22 cellular contexts compared by ENCODE assay signal in the genomic region with DNA sequence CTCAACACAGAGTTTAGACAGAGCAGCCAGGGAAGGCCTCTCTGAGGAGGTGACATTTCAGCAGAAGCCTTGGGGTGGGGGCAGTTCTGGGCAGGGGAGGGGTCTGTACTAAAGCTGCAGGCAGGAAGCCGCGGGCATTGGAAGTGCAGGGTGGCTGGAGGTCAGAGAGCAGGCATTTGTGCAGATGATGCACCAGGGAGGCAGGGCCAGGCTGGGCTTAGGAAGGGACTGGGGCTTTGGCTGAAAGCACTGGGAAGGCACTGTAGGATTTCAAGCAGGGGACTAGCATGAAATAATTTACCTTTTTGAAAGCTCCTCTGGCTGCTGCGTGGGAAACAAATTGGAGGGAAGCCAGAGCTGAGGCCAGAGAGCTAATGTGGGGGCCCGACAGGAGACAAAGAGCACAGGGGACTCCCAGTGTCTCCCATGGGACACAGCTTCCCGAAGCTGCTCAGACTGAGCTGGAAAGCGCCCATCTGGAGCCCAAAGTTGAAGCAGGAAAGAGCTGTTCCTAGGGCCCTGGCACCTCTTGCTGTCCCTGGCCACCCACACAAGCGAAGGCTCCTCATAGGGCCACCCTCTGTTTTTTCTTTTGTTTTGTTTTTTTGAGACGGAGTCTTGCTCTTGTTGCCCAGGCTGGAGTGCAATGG. TPM values are rescaled to one million over a fixed set of nuclear protein-coding genes. Genes with fewer than 3 reads are reported as not detected.
A peak's percentile ranks its signal among the peaks of the same experiment; 100 is the strongest.
DNase-seq lines count a peak whose midpoint lies in the region; ATAC-seq and TF ChIP-seq lines count a peak whose summit lies in the region.
"Had no signal": no experiment of that assay in that cellular context is flagged by ENCODE, and none has a peak within 500 bp of the region (broad histone marks: within the 10 kb centered on the region; RNA-seq: fewer than 3 reads in every experiment).

No MANE protein-coding gene starts in this region.

- ATAC-seq in right cardiac atrium, result no peak
- no peak for ATAC-seq in heart left ventricle
- peak; percentile 64 for ATAC-seq in IMR-90 (ENCODE audit: low read depth)
- ATAC-seq in GM23338, result no peak
- ATAC-seq: left ventricle myocardium superior; natural killer cell treated with Interleukin-12 subunit alpha and Interleukin-12 subunit beta and Interleukin-15 and Interleukin-18, amount 100 ng/mL, for 72 hours had no signal

- H3K9me3 ChIP-seq in right cardiac atrium (ENCODE audit: control insufficient read depth, low read length) (no peaks in the 10 kb centered on the region), heart left ventricle (no peaks in the 10 kb centered on the region), IMR-90 (ENCODE audit: control insufficient read depth, insufficient read depth, low read length) (no peaks in the 10 kb centered on the region)
- H3K9me3 ChIP-seq: testis, vagina had no signal

- TF ChIP-seq POLR2A in heart left ventricle (IDR thresholded peaks at IDR 0.05), result no peak
- no peak for TF ChIP-seq POLR2A in IMR-90 (IDR thresholded peaks at IDR 0.05; ENCODE audit: low read depth, low read length)

- POLR2A ChIA-PET in IMR-90 (lab: Charles Lee; ENCODE audit: unreplicated experiment), result no interaction called here

- no peak overlapping the region for H2AK9ac ChIP-seq in IMR-90 (replicated peaks; ENCODE audit: low read depth, low read length, poor library complexity)

- H3K9me3 Mint-ChIP-seq in brain, result no peaks in the 10 kb centered on the region
- H3K9me3 Mint-ChIP-seq in GM23338, result peaks cover 4% of the 10 kb centered on the region; the same call in 2 of the 3 replicates
- H3K9me3 Mint-ChIP-seq: activated naive CD4-positive, alpha-beta T cell treated with anti-CD3 and anti-CD28 coated beads, Interleukin-2, amount 50 U/mL, for 24 hours; activated T-helper 1 cell treated with anti-CD3 and anti-CD28 coated beads, Interleukin-12 subunit alpha, Interleukin-12 subunit beta, Interleukin-2, Interleukin-4 antibody, amounts not matched to agents 30 ng/mL and 10 ng/mL and 1 ng/mL, durations not matched to agents 14 hours and 24 hours and 36 hours; immature natural killer cell; natural killer cell treated with Interleukin-12 subunit alpha and Interleukin-12 subunit beta and Interleukin-15 and Interleukin-18, amount 100 ng/mL, for 72 hours had no signal

- H2BK15ac ChIP-seq in IMR-90 (ENCODE audit: low read depth, low read length), result no peak overlapping the region

- H3K27ac ChIP-seq in right cardiac atrium (ENCODE audit: low read length) (no peak overlapping the region), heart left ventricle (peak overlapping the region in 3 of 12 donors; percentile 4 to 20 (median 14)), IMR-90 (ENCODE audit: insufficient read depth, low read length) (no peak overlapping the region), GM23338 (ENCODE audit: low read depth) (no peak overlapping the region)
- H3K27ac ChIP-seq: hepatocyte, vagina had no signal

- H2AFZ ChIP-seq in IMR-90 (replicated peaks; ENCODE audit: low read length, poor library complexity) (peak overlapping the region; percentile 21), GM23338 (no peak overlapping the region)
- H2AFZ ChIP-seq: hepatocyte had no signal

- WGBS in right cardiac atrium, result 49% methylated on average over 8 of the region's 8 CpGs
- WGBS in heart left ventricle, 4 donors, result 50 to 62% (median 54%) methylated on average over 8 of the region's 8 CpGs
- 24% methylated on average over 4 of the region's 8 CpGs; no CpG with 5 or more reads in 1 of the 2 experiments for WGBS in IMR-90 (ENCODE audit: extremely low coverage in 2 of 2, insufficient read length in 1 of 2), 2 experiments

- H3K27me3 Mint-ChIP-seq in brain (no peaks in the 10 kb centered on the region), GM23338 (ENCODE audit: insufficient read depth, low read depth, poor library complexity) (peaks cover 6% of the 10 kb centered on the region)
- H3K27me3 Mint-ChIP-seq: activated naive CD4-positive, alpha-beta T cell treated with anti-CD3 and anti-CD28 coated beads, Interleukin-2, amount 50 U/mL, for 24 hours; natural killer cell treated with Interleukin-12 subunit alpha and Interleukin-12 subunit beta and Interleukin-15 and Interleukin-18, amount 100 ng/mL, for 72 hours had no signal

- TF ChIP-seq RAD21 in IMR-90 (IDR thresholded peaks at IDR 0.05; ENCODE audit: low read length), result no peak

- H3K4me3 Mint-ChIP-seq in brain, result no peak overlapping the region
- no peak overlapping the region for H3K4me3 Mint-ChIP-seq in GM23338
- H3K4me3 Mint-ChIP-seq: activated naive CD4-positive, alpha-beta T cell treated with anti-CD3 and anti-CD28 coated beads, Interleukin-2, amount 50 U/mL, for 24 hours; activated T-helper 1 cell treated with anti-CD3 and anti-CD28 coated beads, Interleukin-12 subunit alpha, Interleukin-12 subunit beta, Interleukin-2, Interleukin-4 antibody, amounts not matched to agents 30 ng/mL and 10 ng/mL and 1 ng/mL, durations not matched to agents 14 hours and 24 hours and 36 hours; immature natural killer cell; natural killer cell treated with Interleukin-12 subunit alpha and Interleukin-12 subunit beta and Interleukin-15 and Interleukin-18, amount 100 ng/mL, for 72 hours had no signal

- no peaks in the 10 kb centered on the region for H3K79me2 ChIP-seq in GM23338 (replicated peaks; ENCODE audit: insufficient read depth)
- H3K79me2 ChIP-seq: hepatocyte had no signal

- dilution Hi-C loops in IMR-90 (cut with HindIII; ENCODE audit: low sequenced_read_pairs, unreplicated experiment), result no loop called here

- H4K20me1 ChIP-seq in IMR-90 (ENCODE audit: insufficient read depth, low read length), result no peaks in the 10 kb centered on the region
- no peaks in the 10 kb centered on the region for H4K20me1 ChIP-seq in GM23338 (replicated peaks; ENCODE audit: insufficient read depth)

- intact Hi-C loops in right cardiac atrium (cut with DNase I) (no loop called here), heart left ventricle (cut with DNase I) (no loop called here), IMR-90 (cut with micrococcal nuclease) (no loop called here)

- CTCF ChIA-PET in IMR-90 (lab: Yijun Ruan, JAX), result no interaction called here

- H3K4me2 ChIP-seq in IMR-90 (ENCODE audit: low read depth, low read length), result no peak overlapping the region
- H3K4me2 ChIP-seq in GM23338, result no peak overlapping the region
- H3K4me2 ChIP-seq: hepatocyte had no signal

- H3K27ac Mint-ChIP-seq in brain (peak overlapping the region; percentile 7 to 63 (median 42)), GM23338 (no peak overlapping the region)
- H3K27ac Mint-ChIP-seq: activated naive CD4-positive, alpha-beta T cell treated with anti-CD3 and anti-CD28 coated beads, Interleukin-2, amount 50 U/mL, for 24 hours; activated T-helper 1 cell treated with anti-CD3 and anti-CD28 coated beads, Interleukin-12 subunit alpha, Interleukin-12 subunit beta, Interleukin-2, Interleukin-4 antibody, amounts not matched to agents 30 ng/mL and 10 ng/mL and 1 ng/mL, durations not matched to agents 14 hours and 24 hours and 36 hours; progenitor cell of endocrine pancreas had no signal

- no peak overlapping the region for H3K4ac ChIP-seq in IMR-90 (ENCODE audit: low read depth, low read length)

- TF ChIP-seq CTCF in heart left ventricle (IDR thresholded peaks at IDR 0.05) (no peak), IMR-90 (conservative IDR thresholded peaks at IDR 0.05; ENCODE audit: low read depth, low read length) (no peak), brain (conservative IDR thresholded peaks at IDR 0.05) (no peak), GM23338 (conservative IDR thresholded peaks at IDR 0.05; ENCODE audit: low read depth in 2 of 2) (no peak)

- H3K23ac ChIP-seq in IMR-90 (ENCODE audit: low read depth, low read length), result no peak overlapping the region

- H3K36me3 Mint-ChIP-seq in brain (no peaks in the 10 kb centered on the region), GM23338 (ENCODE audit: low read depth) (peaks cover 8% of the 10 kb centered on the region)
- H3K36me3 Mint-ChIP-seq: natural killer cell treated with Interleukin-12 subunit alpha and Interleukin-12 subunit beta and Interleukin-15 and Interleukin-18, amount 100 ng/mL, for 72 hours had no signal

- no TSS peak for BruUV-seq in IMR-90 (replicated peaks; lab: Mats Ljungman, UMichigan)

- peaks cover 0 to 41% (median 17%) of the 10 kb centered on the region in 9 donors for H3K36me3 ChIP-seq in heart left ventricle
- H3K36me3 ChIP-seq in IMR-90 (ENCODE audit: control insufficient read depth, insufficient read depth, low read length), result 0 out of 2 replicates have a peak, but pooled peaks cover 2% of the 10 kb centered on the region
- no peaks in the 10 kb centered on the region for H3K36me3 ChIP-seq in GM23338 (ENCODE audit: insufficient read depth)
- H3K36me3 ChIP-seq: vagina had no signal

- no peak overlapping the region for H2BK20ac ChIP-seq in IMR-90 (ENCODE audit: low read depth, low read length)

- H4K5ac ChIP-seq in IMR-90 (ENCODE audit: low read depth, low read length), result no peak overlapping the region

- no peak overlapping the region for H2BK5ac ChIP-seq in IMR-90 (ENCODE audit: low read depth, low read length, poor library complexity, severe bottlenecking)

- H2AK5ac ChIP-seq in IMR-90 (ENCODE audit: low read depth, low read length), result no peak overlapping the region

- peaks cover 11% of the 10 kb centered on the region for H3K4me1 ChIP-seq in right cardiac atrium (ENCODE audit: control insufficient read depth, insufficient read depth, low read length)
- peaks cover 0 to 52% (median 23%) of the 10 kb centered on the region in 12 donors for H3K4me1 ChIP-seq in heart left ventricle
- H3K4me1 ChIP-seq in IMR-90 (ENCODE audit: control insufficient read depth, insufficient read depth, low read length), result no peaks in the 10 kb centered on the region
- H3K4me1 ChIP-seq in GM23338 (ENCODE audit: insufficient read depth), result peaks cover 5% of the 10 kb centered on the region

- no peak overlapping the region for H3K56ac ChIP-seq in IMR-90 (ENCODE audit: extremely low read depth, insufficient read depth, low read length)

- H3K9me1 ChIP-seq in IMR-90 (ENCODE audit: insufficient read depth, low read length), result no peaks in the 10 kb centered on the region; the same call in 1 of the 2 replicates

- H3K4me1 Mint-ChIP-seq in brain, result peaks cover 6% of the 10 kb centered on the region
- H3K4me1 Mint-ChIP-seq in GM23338, result peaks cover 10% of the 10 kb centered on the region
- H3K4me1 Mint-ChIP-seq: activated naive CD4-positive, alpha-beta T cell treated with anti-CD3 and anti-CD28 coated beads, Interleukin-2, amount 50 U/mL, for 24 hours had no signal

- no peak overlapping the region for H3K9ac ChIP-seq in IMR-90 (ENCODE audit: low read depth, low read length)

- H3K9me2 ChIP-seq in GM23338 (ENCODE audit: insufficient read depth), result no peaks in the 10 kb centered on the region

- no peak overlapping the region for H4K8ac ChIP-seq in IMR-90 (ENCODE audit: low read depth in 2 of 2, low read length in 2 of 2)

- DNase-seq in right cardiac atrium (peak in 2 of 3 donors; percentile 40 to 65), heart left ventricle (no peak), IMR-90 (no peak), GM23338 (ENCODE audit: low spot score) (no peak), NCI-H1105 (lab: John Stamatoyannopoulos, UW) (no peak), H4 (ENCODE audit: low spot score) (no peak)
- DNase-seq: activated CD4-positive, CD25-positive, alpha-beta regulatory T cell treated with anti-CD3 and anti-CD28 coated beads, Interleukin-2, amount 50 U/mL, for 72 hours; aorta; central memory CD4-positive, alpha-beta T cell; immature natural killer cell; Kasumi-1; left ventricle myocardium superior; midbrain; NCI-H2107; testis had no signal

- H3K4me3 ChIP-seq in right cardiac atrium (ENCODE audit: low read length) (no peak overlapping the region), heart left ventricle (no peak overlapping the region), IMR-90 (ENCODE audit: insufficient read depth, low read depth, low read length) (no peak overlapping the region), GM23338 (no peak overlapping the region)
- H3K4me3 ChIP-seq: hepatocyte, testis, vagina had no signal

- H4K91ac ChIP-seq in IMR-90 (ENCODE audit: insufficient read depth, low read depth, low read length), result no peak overlapping the region

- H3K14ac ChIP-seq in IMR-90 (replicated peaks; ENCODE audit: low read depth, low read length), result no peak overlapping the region

- no peaks in the 10 kb centered on the region for H3K79me1 ChIP-seq in IMR-90 (ENCODE audit: low read depth in 1 of 2, low read length in 2 of 2)

- in situ Hi-C loops in IMR-90 (cut with MboI; ENCODE audit: low sequenced_read_pairs), result no loop called here

- H3K18ac ChIP-seq in IMR-90 (ENCODE audit: low read depth, low read length), result no peak overlapping the region

- no peaks in the 10 kb centered on the region for H3F3A ChIP-seq in GM23338 (replicated peaks; ENCODE audit: low read depth)

- no peak overlapping the region for H2BK120ac ChIP-seq in IMR-90 (ENCODE audit: low read depth, low read length)

- no peaks in the 10 kb centered on the region for H3K27me3 ChIP-seq in right cardiac atrium (ENCODE audit: control insufficient read depth, insufficient read depth)
- no peaks in the 10 kb centered on the region for H3K27me3 ChIP-seq in heart left ventricle
- H3K27me3 ChIP-seq in IMR-90 (ENCODE audit: control insufficient read depth, insufficient read depth, low read length), result no peaks in the 10 kb centered on the region
- H3K27me3 ChIP-seq in GM23338 (ENCODE audit: insufficient read depth), result no peaks in the 10 kb centered on the region
- H3K27me3 ChIP-seq: hepatocyte, testis, vagina had no signal

RNA-seq across cellular contexts. Expression of gene ADA, which starts 19.3 kb away (rescaled TPM):
- total RNA-seq in right cardiac atrium (10 to 100 TPM; 11.6 to 22.8 (median 12.4) TPM), heart left ventricle (10 to 100 TPM in 2 of 9 donors, 1 to 10 TPM in 7; 2.5 to 11.5 (median 6.0) TPM), IMR-90 (2012; rRNA removed) (6.9 and 8.1 TPM in 2 replicates)
- polyA plus RNA-seq in right cardiac atrium (12.4 TPM), heart left ventricle (10 to 100 TPM in 1 of 2 donors, 1 to 10 TPM in 1; 6.4 to 10.9 TPM), IMR-90 (2012; rRNA removed) (11.0 and 11.6 TPM in 2 replicates), brain (ENCODE audit: insufficient read depth, low read depth, low replicate concordance) (5.0 TPM), GM23338 (2016; fragmentation: Nextera tagmentation; extraction: Ambion mirVana) (14.6 and 15.8 TPM in 2 replicates)
- polyA plus RNA-seq in IMR-90 (2012; cell fraction: cytosol; rRNA removed), result 9.8 and 15.3 TPM in 2 replicates
- 31.5 and 33.0 TPM in 2 replicates for polyA plus RNA-seq in IMR-90 (2012; cell fraction: nucleus; rRNA removed; ENCODE audit: low replicate concordance)
- total RNA-seq in GM23338 (2014; rRNA removed; shearing (Covaris generic)), result 12.7 and 16.2 TPM in 2 replicates
- 7.9 and 11.3 TPM in 2 replicates for total RNA-seq in H4 (2014; rRNA removed; shearing (Covaris generic))

RNA-seq across cellular contexts. Expression of gene PKIG, which starts 49.8 kb away (rescaled TPM):
- 100 to 1,000 TPM; 212 to 246 (median 232) TPM for total RNA-seq in right cardiac atrium
- polyA plus RNA-seq in right cardiac atrium, result 334 TPM
- total RNA-seq in heart left ventricle, result 100 to 1,000 TPM; 156 to 286 (median 200) TPM
- polyA plus RNA-seq in heart left ventricle, result 100 to 1,000 TPM; 155 to 213 TPM
- total RNA-seq in IMR-90 (2012; rRNA removed), result 69.4 and 78.3 TPM in 2 replicates
- polyA plus RNA-seq in IMR-90 (2012; rRNA removed), result 89.6 and 91.2 TPM in 2 replicates
- 107 and 152 TPM in 2 replicates for polyA plus RNA-seq in IMR-90 (2012; cell fraction: cytosol; rRNA removed)
- 30.7 and 43.9 TPM in 2 replicates for polyA plus RNA-seq in IMR-90 (2012; cell fraction: nucleus; rRNA removed; ENCODE audit: low replicate concordance)
- polyA plus RNA-seq in brain (ENCODE audit: insufficient read depth, low read depth, low replicate concordance), result 131 TPM
- total RNA-seq in GM23338 (2014; rRNA removed; shearing (Covaris generic)), result 23.9 and 33.2 TPM in 2 replicates
- polyA plus RNA-seq in GM23338 (2016; fragmentation: Nextera tagmentation; extraction: Ambion mirVana), result 29.7 and 34.9 TPM in 2 replicates
- 73.8 and 77.3 TPM in 2 replicates for total RNA-seq in H4 (2014; rRNA removed; shearing (Covaris generic))

Comparison
In these comparisons a context has a peak if more than half of its experiments do, and no peak if none do; other contexts are left out.
1. DNase-seq: peak in right cardiac atrium (2 of 3); none in heart left ventricle (0 of 5), IMR-90 (single experiment), GM23338 (single experiment), NCI-H1105 (single experiment) and H4 (single experiment).